ENCODE assay signal across 21 cellular contexts in genomic region chr16:13999071-13999894, GRCh38.
A peak's percentile ranks its signal among the peaks of the same experiment; 100 is the strongest.
DNase-seq lines count a peak whose midpoint lies in the region; ATAC-seq, FAIRE-seq and TF ChIP-seq lines count a peak whose summit lies in the region.
"Had no signal": no experiment of that assay in that cellular context is flagged by ENCODE, and none has a peak within 500 bp of the region (broad histone marks: within the 10 kb centered on the region; RNA-seq: fewer than 3 reads in every experiment).

No MANE protein-coding gene starts in this region.

- no peak overlapping the region for H3K18ac ChIP-seq in H1 (ENCODE audit: extremely low read depth, low read length)

- no peak overlapping the region for H2BK120ac ChIP-seq in H1 (replicated peaks; ENCODE audit: low read depth, low read length)

- no peaks in the 10 kb centered on the region for H4K20me1 ChIP-seq in OCI-LY7 (ENCODE audit: insufficient read depth, low read length)
- H4K20me1 ChIP-seq in H1 (replicated peaks in 1 of 2; ENCODE audit: control insufficient read depth in 1 of 2, insufficient read depth in 2 of 2, low read length in 2 of 2): no peaks in the 10 kb centered on the region

- no peaks in the 10 kb centered on the region for H3K79me1 ChIP-seq in H1 (ENCODE audit: low read depth, low read length)

- TF ChIP-seq POLR2A in H1 (IDR thresholded peaks at IDR 0.05; ENCODE audit: control extremely low read depth in 1 of 2, low read depth in 2 of 2, low read length in 2 of 2): no peak

- no TSS peak for BruUV-seq in OCI-LY7 (replicated peaks; lab: Mats Ljungman, UMichigan)

- no peak overlapping the region for H2BK5ac ChIP-seq in H1 (ENCODE audit: low read depth, low read length)

- no peak overlapping the region for H2AK5ac ChIP-seq in H1 (ENCODE audit: low read depth, low read length)

- no peaks in the 10 kb centered on the region for H3K79me2 ChIP-seq in OCI-LY7 (ENCODE audit: insufficient read depth, low read depth, low read length)
- H3K79me2 ChIP-seq in H1 (ENCODE audit: control insufficient read depth in 1 of 2, insufficient read depth in 2 of 2, low read length in 2 of 2): no peaks in the 10 kb centered on the region

- H3K4me1 ChIP-seq in OCI-LY7 (ENCODE audit: insufficient read depth, low read length, poor library complexity, severe bottlenecking) (peaks cover 40% of the 10 kb centered on the region), H1 (replicated peaks in 1 of 4; ENCODE audit: control insufficient read depth in 3 of 4, insufficient read depth in 4 of 4, low read length in 3 of 4) (peaks cover 3 to 8% (median 5%) of the 10 kb centered on the region in 4 experiments), psoas muscle (peaks cover 31% of the 10 kb centered on the region)

- H2AFZ ChIP-seq in OCI-LY7 (ENCODE audit: low read length) (peak overlapping the region; percentile 64), H1 (ENCODE audit: low read length) (peak overlapping the region; percentile 32; the same call in 1 of the 2 replicates)

- H2BK20ac ChIP-seq in H1 (ENCODE audit: low read length): no peak overlapping the region

- no peak overlapping the region for H4K5ac ChIP-seq in H1 (ENCODE audit: insufficient read length, low read depth, low read length)

- H3K4me2 ChIP-seq in OCI-LY7 (ENCODE audit: low read length) (peak overlapping the region; percentile 8), H1 (ENCODE audit: insufficient read depth in 1 of 2, low read depth in 2 of 2, low read length in 2 of 2) (no peak overlapping the region)

- CTCF ChIA-PET in OCI-LY7 (lab: Charles Lee; ENCODE audit: unreplicated experiment): no interaction called here
- CTCF ChIA-PET in H1 (lab: Charles Lee; ENCODE audit: partially characterized antibody): interaction anchor here (0.7 kb wide), 1 partner anchor 53 kb away, joined by 3 read pairs; no protein-coding TSS in a partner anchor

- H3K9me3 ChIP-seq in OCI-LY7 (ENCODE audit: low read length) (no peaks in the 10 kb centered on the region), H1 (ENCODE audit: insufficient read depth in 2 of 2, low read depth in 1 of 2, low read length in 1 of 2) (no peaks in the 10 kb centered on the region), psoas muscle (no peaks in the 10 kb centered on the region)
- H3K9me3 ChIP-seq: SJSA1 had no signal

- H3K4ac ChIP-seq in H1 (replicated peaks; ENCODE audit: insufficient read length, low read depth, low read length): no peak overlapping the region

- no peaks in the 10 kb centered on the region for H3K9me2 ChIP-seq in OCI-LY7 (ENCODE audit: insufficient read depth, low read length)

- FAIRE-seq in H1 (lab: Jason Lieb, UNC): no peak
- FAIRE-seq: GM18507, urothelium cell line had no signal

- DNase-seq in GM20000 (ENCODE audit: low spot score) (peak; percentile 3), OCI-LY7 (ENCODE audit: low spot score) (peak; percentile 44), H1 (ENCODE audit: low read depth in 1 of 2, low spot score in 2 of 2) (no peak), psoas muscle (no peak), DMS79 (lab: John Stamatoyannopoulos, UW) (no peak), HuH-7 (ENCODE audit: low spot score) (no peak)
- DNase-seq in stimulated activated CD4-positive, alpha-beta T cell treated with anti-CD3 and anti-CD28 coated beads, Interleukin-4, amount 100 ng/mL, for 1 hour: no peak
- DNase-seq: activated CD4-positive, CD25-positive, alpha-beta regulatory T cell; activated CD8-positive, alpha-beta T cell treated with anti-CD3 and anti-CD28 coated beads for 36 hours; activated naive CD4-positive, alpha-beta T cell treated with anti-CD3 and anti-CD28 coated beads, Interleukin-2, amount 10 ng/mL, durations not matched to agents 7 days and 5 days; activated T-cell treated with anti-CD3 and anti-CD28 coated beads, Interleukin-2, amount 50 U/mL, for 24 hours; COR-L47; KBM-7; NCI-H1694; NCI-H82; PC-3 had no signal

- no peak overlapping the region for H3K56ac ChIP-seq in H1 (replicated peaks; ENCODE audit: insufficient read length, low read depth, low read length)

- H3K36me3 ChIP-seq in OCI-LY7 (ENCODE audit: insufficient read depth, low read length) (no peaks in the 10 kb centered on the region), H1 (ENCODE audit: control insufficient read depth in 2 of 4, insufficient read depth in 4 of 4, low read length in 3 of 4) (no peaks in the 10 kb centered on the region), psoas muscle (ENCODE audit: insufficient read depth in 1 of 2, low read depth in 1 of 2) (no peaks in the 10 kb centered on the region)
- H3K36me3 ChIP-seq: SJSA1 had no signal

- H3K27ac ChIP-seq in OCI-LY7 (ENCODE audit: low read depth, low read length, poor library complexity, severe bottlenecking) (no peak overlapping the region), H1 (ENCODE audit: low read depth, low read length) (no peak overlapping the region), psoas muscle (peak overlapping the region; percentile 60)
- H3K27ac ChIP-seq: SJSA1 had no signal

- intact Hi-C loops in OCI-LY7 (cut with micrococcal nuclease; ENCODE audit: unreplicated experiment) (loop anchor here (5.0 kb wide), 1 partner anchor 77 kb away; the partner anchor contains the start of gene ERCC4), psoas muscle (cut with DNase I) (no loop called here)

- no peak overlapping the region for H3K23ac ChIP-seq in H1 (ENCODE audit: insufficient read length)

- TF ChIP-seq CTCF in GM20000 (IDR thresholded peaks at IDR 0.05; ENCODE audit: extremely low read depth, missing control alignments): no peak
- TF ChIP-seq CTCF in OCI-LY7 (conservative IDR thresholded peaks at IDR 0.05; ENCODE audit: low read length): no peak
- no peak for TF ChIP-seq CTCF in H1 (IDR thresholded peaks at IDR 0.05; ENCODE audit: control extremely low read depth in 1 of 3, insufficient read depth in 1 of 3, low read depth in 1 of 3, low read length in 3 of 3)
- TF ChIP-seq CTCF in psoas muscle (IDR thresholded peaks at IDR 0.05): no peak

- no peak overlapping the region for H2BK12ac ChIP-seq in H1 (ENCODE audit: low read depth, low read length)

- no peak for TF ChIP-seq EP300 in H1 (IDR thresholded peaks at IDR 0.05; ENCODE audit: borderline replicate concordance in 1 of 2, low read depth in 2 of 2, low read length in 2 of 2)

- H3K9ac ChIP-seq in H1 (replicated peaks in 1 of 4; ENCODE audit: extremely low read depth in 1 of 4, low read depth in 3 of 4, low read length in 3 of 4): no peak overlapping the region

- no peak overlapping the region for H4K8ac ChIP-seq in H1 (ENCODE audit: extremely low read depth, insufficient read depth, low read length)

- no peaks in the 10 kb centered on the region for H3K27me3 ChIP-seq in H1 (replicated peaks in 1 of 4; ENCODE audit: control insufficient read depth in 3 of 4, extremely low read depth in 1 of 4, insufficient read depth in 3 of 4, low read length in 3 of 4)
- no peaks in the 10 kb centered on the region for H3K27me3 ChIP-seq in psoas muscle (ENCODE audit: insufficient read depth in 3 of 3, low read length in 2 of 3)
- H3K27me3 ChIP-seq: SJSA1 had no signal

- no peak overlapping the region for H3K14ac ChIP-seq in H1 (ENCODE audit: insufficient read length)

- 93% methylated on average over 9 of the region's 10 CpGs; no CpG with 5 or more reads in 1 of the 2 experiments for WGBS in H1 (ENCODE audit: extremely low coverage in 1 of 2, insufficient coverage in 1 of 2, insufficient read length in 1 of 2, insufficient replicate concordance in 2 of 2, low coverage in 1 of 2, low lambda C conversion rate in 2 of 2, missing lambda C conversion rate in 1 of 2), 2 experiments
- 59 to 77% (median 65%) methylated on average over 10 of the region's 10 CpGs for WGBS in psoas muscle, 3 donors

- no peak for ATAC-seq in psoas muscle
- no peak for ATAC-seq in HG02938 (IDR thresholded peaks at IDR 0.05; ENCODE audit: unreplicated experiment)
- ATAC-seq: activated CD8-positive, alpha-beta T cell treated with anti-CD3 and anti-CD28 coated beads for 36 hours; left lobe of liver; PC-3 had no signal

- no peak overlapping the region for H4K91ac ChIP-seq in H1 (replicated peaks; ENCODE audit: insufficient read length, low read length)

- POLR2A ChIA-PET in OCI-LY7 (lab: Charles Lee) (interaction anchor here (0.7 to 1.0 kb wide), 2 partner anchors 50 to 306 kb away, joined by 3 read pairs; no protein-coding TSS in a partner anchor), H1 (lab: Charles Lee; ENCODE audit: partially characterized antibody) (no interaction called here)

- H2BK15ac ChIP-seq in H1 (ENCODE audit: low read length): 0 out of 2 replicates have a peak overlapping the region, but pooled peaks have one; percentile 61

- TF ChIP-seq RAD21 in H1 (IDR thresholded peaks at IDR 0.05 in 1 of 2, conservative IDR thresholded peaks at IDR 0.05 in 1 of 2; ENCODE audit: low read depth in 2 of 2, low read length in 2 of 2): no peak

- no peak overlapping the region for H3K4me3 ChIP-seq in OCI-LY7 (ENCODE audit: low read depth, low read length, poor library complexity, severe bottlenecking)
- no peak overlapping the region for H3K4me3 ChIP-seq in H1 (ENCODE audit: extremely low read depth in 1 of 4, insufficient read depth in 2 of 4, low read depth in 3 of 4, low read length in 4 of 4)
- no peak overlapping the region for H3K4me3 ChIP-seq in psoas muscle
- H3K4me3 ChIP-seq: SJSA1 had no signal

- peaks cover 3% of the 10 kb centered on the region; the same call in 1 of the 2 replicates for H3K23me2 ChIP-seq in H1 (ENCODE audit: low read depth, low read length)

TF ChIP-seq in H1, 55 proteins besides CTCF, POLR2A, EP300 and RAD21:
- no peak for TF ChIP-seq HDAC6 (IDR thresholded peaks at IDR 0.05; ENCODE audit: low read depth, low read length)
- TF ChIP-seq CREB1 (IDR thresholded peaks at IDR 0.05): no peak
TF ChIP-seq in H1: peak in this region for 0.

Comparison
In these comparisons a context has a peak if more than half of its experiments do, and no peak if none do; other contexts are left out.
1. DNase-seq: peak in GM20000 (single experiment) and OCI-LY7 (single experiment); none in H1 (0 of 2), psoas muscle (0 of 2), DMS79 (single experiment), stimulated activated CD4-positive, alpha-beta T cell treated with anti-CD3 and anti-CD28 coated beads, Interleukin-4, amount 100 ng/mL, for 1 hour (single experiment) and HuH-7 (single experiment).